In the genomic region with DNA sequence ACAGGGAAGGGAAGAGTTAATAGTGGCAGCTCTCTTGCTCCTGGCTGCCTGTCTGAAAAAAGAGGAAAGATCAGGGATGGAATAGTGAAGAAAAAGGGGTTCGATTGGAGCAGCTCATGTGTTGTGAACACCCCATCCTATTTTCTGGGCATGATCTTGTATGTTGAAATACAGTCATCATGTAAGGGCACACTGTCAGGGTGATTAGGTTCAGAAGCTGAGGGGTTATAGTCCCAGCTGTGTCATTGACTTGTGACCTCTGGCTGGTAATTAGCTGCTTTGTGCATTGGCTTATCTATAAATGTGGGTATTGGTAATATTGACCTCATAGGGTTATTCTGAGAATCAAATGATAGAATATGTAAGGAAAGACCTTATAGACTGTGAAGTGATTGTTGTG, we compare ENCODE assay signal across 25 cellular contexts. TPM values are rescaled to one million over a fixed set of nuclear protein-coding genes. Genes with fewer than 3 reads are reported as not detected.
DNase-seq lines count a peak whose midpoint lies in the region; ATAC-seq, FAIRE-seq and TF ChIP-seq lines count a peak whose summit lies in the region.
"Had no signal": no experiment of that assay in that cellular context is flagged by ENCODE, and none has a peak within 500 bp of the region (broad histone marks: within the 10 kb centered on the region; RNA-seq: fewer than 3 reads in every experiment).

No MANE protein-coding gene starts in this region.

- TF ChIP-seq POLR2A in HCT116 (IDR thresholded peaks at IDR 0.05; ENCODE audit: borderline replicate concordance, extremely low read depth, insufficient read depth, insufficient read length), result no peak
- no peak for TF ChIP-seq POLR2A in GM12878 (IDR thresholded peaks at IDR 0.05; ENCODE audit: low read depth, low read length)
- no peak for TF ChIP-seq POLR2A in uterus (IDR thresholded peaks at IDR 0.05)

- H3K27me3 Mint-ChIP-seq in activated T-cell treated with anti-CD3 and anti-CD28 coated beads, Interleukin-2, amount 50 U/mL, for 24 hours, result no peaks in the 10 kb centered on the region
- H3K27me3 Mint-ChIP-seq in activated T-cell treated with anti-CD3 and anti-CD28 coated beads, Interleukin-2, amount 50 U/mL, for 4 hours (ENCODE audit: low read depth), result no peaks in the 10 kb centered on the region
- no peaks in the 10 kb centered on the region for H3K27me3 Mint-ChIP-seq in naive thymus-derived CD4-positive, alpha-beta T cell
- H3K27me3 Mint-ChIP-seq: activated CD4-positive, alpha-beta T cell treated with anti-CD3 and anti-CD28 coated beads, Interleukin-2, amount 10 ng/mL, durations not matched to agents 7 days and 5 days; activated naive CD8-positive, alpha-beta T cell treated with anti-CD3 and anti-CD28 coated beads, Interleukin-2, amount 10 ng/mL, durations not matched to agents 7 days and 5 days; IgD-negative memory B cell had no signal

- H3K27ac ChIP-seq in HCT116 (ENCODE audit: low read depth, low read length) (no peak overlapping the region), GM12878 (ENCODE audit: control insufficient read depth, insufficient read depth) (no peak overlapping the region), uterus (no peak overlapping the region)
- H3K27ac ChIP-seq in naive thymus-derived CD4-positive, alpha-beta T cell (ENCODE audit: low read depth, low read length), result peak overlapping the region; percentile 16
- H3K27ac ChIP-seq: A549, brain microvascular endothelial cell, colonic mucosa, right atrium auricular region had no signal

- H3K4me1 Mint-ChIP-seq in activated T-cell treated with anti-CD3 and anti-CD28 coated beads, Interleukin-2, amount 50 U/mL, for 24 hours (ENCODE audit: low read depth), result peaks cover 13% of the 10 kb centered on the region
- H3K4me1 Mint-ChIP-seq in activated T-cell treated with anti-CD3 and anti-CD28 coated beads, Interleukin-2, amount 50 U/mL, for 4 hours (ENCODE audit: low read depth), result peaks cover 10% of the 10 kb centered on the region
- H3K4me1 Mint-ChIP-seq in naive thymus-derived CD4-positive, alpha-beta T cell, result peaks cover 3 to 28% (median 23%) of the 10 kb centered on the region in 7 donors

- POLR2A ChIA-PET in HCT116 (lab: Charles Lee), result no interaction called here
- POLR2A ChIA-PET in GM12878 (lab: Charles Lee), result interaction anchor here (0.5 kb wide), 1 partner anchor 15 kb away, joined by 4 read pairs; no protein-coding TSS in a partner anchor
- POLR2A ChIA-PET in naive thymus-derived CD4-positive, alpha-beta T cell (lab: Charles Lee), result interaction anchor here (2.6 kb wide), 1 partner anchor 59 kb away, joined by 18 read pairs; the partner anchor contains the start of gene RBM39

- TF ChIP-seq RAD21 in HCT116 (IDR thresholded peaks at IDR 0.05; ENCODE audit: low read depth) (no peak), GM12878 (IDR thresholded peaks at IDR 0.05; ENCODE audit: insufficient read depth, low read depth, low read length) (no peak)

- H3K4me3 ChIP-seq in HCT116 (replicated peaks in 1 of 2; ENCODE audit: low read depth in 1 of 2, low read length in 2 of 2) (no peak overlapping the region), GM12878 (no peak overlapping the region), uterus (no peak overlapping the region)
- H3K4me3 ChIP-seq in naive thymus-derived CD4-positive, alpha-beta T cell (ENCODE audit: low read length), result no peak overlapping the region
- H3K4me3 ChIP-seq: A549, colonic mucosa, right atrium auricular region had no signal

- TF ChIP-seq CTCF in HCT116 (IDR thresholded peaks at IDR 0.05 in 2 of 3, conservative IDR thresholded peaks at IDR 0.05 in 1 of 3; ENCODE audit: borderline replicate concordance in 1 of 3, insufficient read depth in 1 of 3, low read depth in 2 of 3, low read length in 2 of 3) (no peak), GM12878 (IDR thresholded peaks at IDR 0.05 in 2 of 3, conservative IDR thresholded peaks at IDR 0.05 in 1 of 3; ENCODE audit: control insufficient read depth in 2 of 3, extremely low read depth in 1 of 3, insufficient read depth in 1 of 3, low read depth in 3 of 3, low read length in 3 of 3) (no peak), uterus (IDR thresholded peaks at IDR 0.05) (no peak), GM13977 (IDR thresholded peaks at IDR 0.05; ENCODE audit: extremely low read depth, insufficient read depth, missing control alignments) (no peak)

- H3K79me2 ChIP-seq in HCT116 (ENCODE audit: insufficient read depth, low read length) (peaks cover 8% of the 10 kb centered on the region), GM12878 (ENCODE audit: control insufficient read depth, insufficient read depth, low read length) (no peaks in the 10 kb centered on the region; the same call in none of the 2 replicates)

- no peaks in the 10 kb centered on the region for H4K20me1 ChIP-seq in HCT116 (ENCODE audit: insufficient read depth)
- H4K20me1 ChIP-seq in GM12878 (ENCODE audit: control insufficient read depth, insufficient read depth), result no peaks in the 10 kb centered on the region

- H3K4me3 Mint-ChIP-seq in activated T-cell treated with anti-CD3 and anti-CD28 coated beads, Interleukin-2, amount 50 U/mL, for 24 hours, result no peak overlapping the region
- no peak overlapping the region for H3K4me3 Mint-ChIP-seq in activated T-cell treated with anti-CD3 and anti-CD28 coated beads, Interleukin-2, amount 50 U/mL, for 4 hours
- H3K4me3 Mint-ChIP-seq in naive thymus-derived CD4-positive, alpha-beta T cell, result no peak overlapping the region
- H3K4me3 Mint-ChIP-seq: activated CD4-positive, alpha-beta T cell treated with anti-CD3 and anti-CD28 coated beads, Interleukin-2, amount 10 ng/mL, durations not matched to agents 7 days and 5 days; activated naive CD8-positive, alpha-beta T cell treated with anti-CD3 and anti-CD28 coated beads, Interleukin-2, amount 10 ng/mL, durations not matched to agents 7 days and 5 days; IgD-negative memory B cell had no signal

- no peaks in the 10 kb centered on the region for H3K9me3 Mint-ChIP-seq in activated T-cell treated with anti-CD3 and anti-CD28 coated beads, Interleukin-2, amount 50 U/mL, for 24 hours
- H3K9me3 Mint-ChIP-seq in activated T-cell treated with anti-CD3 and anti-CD28 coated beads, Interleukin-2, amount 50 U/mL, for 4 hours, result no peaks in the 10 kb centered on the region
- no peaks in the 10 kb centered on the region for H3K9me3 Mint-ChIP-seq in naive thymus-derived CD4-positive, alpha-beta T cell
- H3K9me3 Mint-ChIP-seq: activated CD4-positive, alpha-beta T cell treated with anti-CD3 and anti-CD28 coated beads, Interleukin-2, amount 10 ng/mL, durations not matched to agents 7 days and 5 days; activated naive CD8-positive, alpha-beta T cell treated with anti-CD3 and anti-CD28 coated beads, Interleukin-2, amount 10 ng/mL, durations not matched to agents 7 days and 5 days; IgD-negative memory B cell had no signal

- in situ Hi-C loops in GM12878 (cut with MboI) (no loop called here), GM13977 (cut with MboI; ENCODE audit: low pct_unique_long_range_greater_than_20kb, low sequenced_read_pairs, unreplicated experiment) (no loop called here)

- H3K36me3 Mint-ChIP-seq in activated T-cell treated with anti-CD3 and anti-CD28 coated beads, Interleukin-2, amount 50 U/mL, for 24 hours (ENCODE audit: low read depth), result peaks cover 64% of the 10 kb centered on the region
- H3K36me3 Mint-ChIP-seq in activated T-cell treated with anti-CD3 and anti-CD28 coated beads, Interleukin-2, amount 50 U/mL, for 4 hours (ENCODE audit: insufficient read depth), result peaks cover 16% of the 10 kb centered on the region
- peaks cover 5 to 23% (median 9%) of the 10 kb centered on the region in 5 donors for H3K36me3 Mint-ChIP-seq in naive thymus-derived CD4-positive, alpha-beta T cell

- no peak for DNase-seq in activated T-cell treated with anti-CD3 and anti-CD28 coated beads, Interleukin-2, amount 50 U/mL, for 24 hours
- DNase-seq in activated T-cell treated with anti-CD3 and anti-CD28 coated beads, Interleukin-2, amount 50 U/mL, for 4 hours, result no peak
- no peak for DNase-seq in HCT116 (ENCODE audit: low read depth, low spot score)
- no peak for DNase-seq in GM12878 (ENCODE audit: low read depth, low spot score)
- DNase-seq in naive thymus-derived CD4-positive, alpha-beta T cell, result no peak
- DNase-seq in uterus, result no peak
- no peak for DNase-seq in GM13977 (ENCODE audit: low spot score)
- no peak for DNase-seq in HK-2 (ENCODE audit: unreplicated experiment)
- DNase-seq: activated CD4-positive, alpha-beta T cell treated with anti-CD3 and anti-CD28 coated beads, Interleukin-2, amount 10 ng/mL, durations not matched to agents 7 days and 5 days; activated naive CD8-positive, alpha-beta T cell treated with anti-CD3 and anti-CD28 coated beads, Interleukin-2, amount 10 ng/mL, durations not matched to agents 7 days and 5 days; brain microvascular endothelial cell; C1 segment of cervical spinal cord; colonic mucosa; DMS153; left ventricle myocardium superior; MM.1S; NCI-H146; NCI-H526; stimulated activated CD4-positive, alpha-beta T cell treated with anti-CD3 and anti-CD28 coated beads, Interleukin-12 subunit alpha, Interleukin-12 subunit beta, amount 100 ng/mL, for 4 hours; SW 1271 had no signal

- WGBS in GM12878 (ENCODE audit: insufficient coverage, insufficient replicate concordance, low lambda C conversion rate, missing lambda C conversion rate), result 70% methylated on average over 1 of the region's 1 CpG

- SMC1A ChIA-PET in GM12878 (lab: Charles Lee; ENCODE audit: uncharacterized antibody, unreplicated experiment), result no interaction called here

- peak overlapping the region; percentile 53 for H3K27ac Mint-ChIP-seq in activated T-cell treated with anti-CD3 and anti-CD28 coated beads, Interleukin-2, amount 50 U/mL, for 24 hours
- H3K27ac Mint-ChIP-seq in naive thymus-derived CD4-positive, alpha-beta T cell, result peak overlapping the region in 8 of 9 donors; percentile 68 to 89 (median 82)
- H3K27ac Mint-ChIP-seq: activated CD4-positive, alpha-beta T cell treated with anti-CD3 and anti-CD28 coated beads, Interleukin-2, amount 10 ng/mL, durations not matched to agents 7 days and 5 days had no signal

- H3K4me2 ChIP-seq in HCT116 (ENCODE audit: low read length), result no peak overlapping the region
- H3K4me2 ChIP-seq in GM12878 (ENCODE audit: control insufficient read depth, insufficient read depth), result no peak overlapping the region
- H3K4me2 ChIP-seq: A549 had no signal

- H3K27me3 ChIP-seq in HCT116 (ENCODE audit: insufficient read depth, low read length) (no peaks in the 10 kb centered on the region), GM12878 (replicated peaks in 1 of 2; ENCODE audit: control insufficient read depth in 2 of 2, insufficient read depth in 2 of 2, low read length in 1 of 2) (no peaks in the 10 kb centered on the region), uterus (no peaks in the 10 kb centered on the region)
- no peaks in the 10 kb centered on the region for H3K27me3 ChIP-seq in naive thymus-derived CD4-positive, alpha-beta T cell (ENCODE audit: control insufficient read depth in 2 of 2, insufficient read depth in 2 of 2, low read length in 2 of 2)
- H3K27me3 ChIP-seq: brain microvascular endothelial cell, colonic mucosa, right atrium auricular region had no signal

- intact Hi-C loops in HCT116 (cut with micrococcal nuclease) (no loop called here), GM12878 (cut with micrococcal nuclease; ENCODE audit: unreplicated experiment) (no loop called here), uterus (cut with DNase I; ENCODE audit: low total_unique reads) (no loop called here)
- intact Hi-C loops in naive thymus-derived CD4-positive, alpha-beta T cell (cut with micrococcal nuclease), result no loop called here

- peaks cover 6 to 9% of the 10 kb centered on the region in 2 experiments for H3K4me1 ChIP-seq in HCT116 (ENCODE audit: control insufficient read depth in 1 of 2, insufficient read depth in 2 of 2, low read length in 2 of 2)
- no peaks in the 10 kb centered on the region for H3K4me1 ChIP-seq in GM12878 (ENCODE audit: control insufficient read depth, insufficient read depth, low read length)
- H3K4me1 ChIP-seq in naive thymus-derived CD4-positive, alpha-beta T cell (ENCODE audit: control insufficient read depth in 2 of 2, insufficient read depth in 2 of 2, low read length in 2 of 2), result peaks cover 0 to 9% of the 10 kb centered on the region in 2 donors
- no peaks in the 10 kb centered on the region for H3K4me1 ChIP-seq in uterus
- H3K4me1 ChIP-seq: A549, colonic mucosa had no signal

- RAD21 ChIA-PET in HCT116 (lab: Charles Lee; ENCODE audit: low non-redundant PET in 1 of 2, low total read pairs in 2 of 2, uncharacterized antibody in 2 of 2, unreplicated experiment in 2 of 2), result no interaction called here
- RAD21 ChIA-PET in GM12878 (lab: Charles Lee; ENCODE audit: unreplicated experiment), result no interaction called here

- H3K9me3 ChIP-seq in HCT116 (ENCODE audit: control insufficient read depth in 1 of 2, insufficient read depth in 1 of 2, low read depth in 1 of 2, low read length in 2 of 2) (no peaks in the 10 kb centered on the region), GM12878 (replicated peaks; ENCODE audit: control insufficient read depth, insufficient read depth, low read length) (no peaks in the 10 kb centered on the region), uterus (no peaks in the 10 kb centered on the region)
- H3K9me3 ChIP-seq in naive thymus-derived CD4-positive, alpha-beta T cell (ENCODE audit: control insufficient read depth in 2 of 3, low read length in 3 of 3), result no peaks in the 10 kb centered on the region
- H3K9me3 ChIP-seq: A549, colonic mucosa, right atrium auricular region had no signal

- ATAC-seq in activated T-cell treated with anti-CD3 and anti-CD28 coated beads, Interleukin-2, amount 50 U/mL, for 4 hours, result no peak
- ATAC-seq in HCT116 (no peak), GM12878 (no peak)
- ATAC-seq in naive thymus-derived CD4-positive, alpha-beta T cell, result no peak
- ATAC-seq: A549, left ventricle myocardium superior, Right ventricle myocardium inferior had no signal

- H3K36me3 ChIP-seq in HCT116 (ENCODE audit: control insufficient read depth in 1 of 2, insufficient read depth in 2 of 2, low read length in 2 of 2) (peaks cover 9 to 11% of the 10 kb centered on the region in 2 experiments; a peak in 3 of 4 replicates), GM12878 (ENCODE audit: control insufficient read depth in 2 of 2, insufficient read depth in 2 of 2, low read length in 1 of 2) (peaks cover 3 to 19% of the 10 kb centered on the region in 2 experiments), uterus (no peaks in the 10 kb centered on the region)
- peaks cover 0 to 37% (median 0%) of the 10 kb centered on the region in 3 experiments for H3K36me3 ChIP-seq in naive thymus-derived CD4-positive, alpha-beta T cell (ENCODE audit: control insufficient read depth in 2 of 3, insufficient read depth in 3 of 3, low read length in 3 of 3)
- H3K36me3 ChIP-seq: colonic mucosa had no signal

- TSS peak; percentile 67 for BruUV-seq in HCT116 (replicated peaks; lab: Mats Ljungman, UMichigan)
- BruUV-seq in GM12878 (replicated peaks; lab: Mats Ljungman, UMichigan), result TSS peak; percentile 72

- no peak for FAIRE-seq in GM12878 (lab: Jason Lieb, UNC)
- FAIRE-seq: A549, G401.6 had no signal

- TF ChIP-seq EP300 in GM12878 (IDR thresholded peaks at IDR 0.05; ENCODE audit: borderline replicate concordance in 1 of 2, control insufficient read depth in 1 of 2, low read depth in 2 of 2, low read length in 2 of 2), result no peak

- H3K9ac ChIP-seq in HCT116 (ENCODE audit: low read length) (no peak overlapping the region), GM12878 (ENCODE audit: control insufficient read depth, insufficient read depth, low read length) (no peak overlapping the region)

- H2AFZ ChIP-seq in HCT116 (ENCODE audit: low read depth, low read length, poor library complexity, severe bottlenecking) (no peak overlapping the region), GM12878 (ENCODE audit: control insufficient read depth, low read depth, low read length) (no peak overlapping the region)

- CTCF ChIA-PET in HCT116 (lab: Charles Lee), result no interaction called here
- CTCF ChIA-PET in GM12878 (lab: Yijun Ruan, JAX), result interaction anchor here (0.7 kb wide), 1 partner anchor 108 kb away, joined by 3 read pairs; no protein-coding TSS in a partner anchor
- CTCF ChIA-PET in naive thymus-derived CD4-positive, alpha-beta T cell (lab: Charles Lee), result interaction anchor here (0.6 kb wide), 2 partner anchors 9 to 29 kb away, joined by 3 read pairs; no protein-coding TSS in a partner anchor

- no peaks in the 10 kb centered on the region for H3K9me2 ChIP-seq in HCT116 (ENCODE audit: insufficient read depth)

RNA-seq across cellular contexts. Expression of gene PHF20, which starts 30.1 kb away (rescaled TPM):
- total RNA-seq in activated T-cell treated with anti-CD3 and anti-CD28 coated beads, Interleukin-2, amount 50 U/mL, for 4 hours, result 10 to 100 TPM; 47.7 to 59.4 (median 48.8) TPM
- 40.8 TPM for total RNA-seq in HCT116 (2021; ENCODE audit: unreplicated experiment)
- 15.8 and 22.0 TPM in 2 replicates for polyA plus RNA-seq in HCT116 (2012)
- total RNA-seq in GM12878 (2013; cell fraction: nucleolus; rRNA removed), result 74.8 and 82.6 TPM in 2 replicates
- 35.5 and 44.0 TPM in 2 replicates for total RNA-seq in GM12878 (2014; rRNA removed)
- total RNA-seq in GM12878 (2014; rRNA removed; fragmentation: Illumina TruSeq; extraction: Trizol), result 45.0 and 45.1 TPM in 2 replicates
- 41.7 and 49.0 TPM in 2 replicates for total RNA-seq in GM12878 (2021)
- 42.5 TPM for polyA plus RNA-seq in GM12878 (2011; ENCODE audit: low read depth)
- polyA plus RNA-seq in GM12878 (2011; rRNA removed), result 31.6 and 43.4 TPM in 2 replicates
- 25.0 and 30.3 TPM in 2 replicates for polyA plus RNA-seq in GM12878 (2011; cell fraction: cytosol; rRNA removed)
- 37.1 and 53.9 TPM in 2 replicates for polyA plus RNA-seq in GM12878 (2011; cell fraction: nucleus; rRNA removed)
- 38.7 and 45.3 TPM in 2 replicates for polyA plus RNA-seq in GM12878 (2012)
- polyA plus RNA-seq in GM12878 (2014; fragmentation: Illumina TruSeq; extraction: Trizol), result 48.5 and 52.0 TPM in 2 replicates
- polyA plus RNA-seq in GM12878 (2014; fragmentation: Nextera tagmentation; extraction: Ambion mirVana), result 10 to 100 TPM; 90.7 to 91.2 TPM
- 44.9 TPM in 2 replicates for polyA plus RNA-seq in GM12878 (2014; rRNA removed)
- polyA plus RNA-seq in GM12878 (2016; fragmentation: Nextera tagmentation; extraction: Ambion mirVana), result 10 to 100 TPM; 53.1 to 53.5 TPM
- polyA minus RNA-seq in GM12878 (2011; rRNA and poly(A)+ RNA removed), result 46.9 and 55.6 TPM in 2 replicates
- 14.4 and 18.6 TPM in 2 replicates for polyA minus RNA-seq in GM12878 (2011; cell fraction: cytosol; rRNA and poly(A)+ RNA removed)
- polyA minus RNA-seq in GM12878 (2011; cell fraction: nucleus; rRNA and poly(A)+ RNA removed), result 23.5 and 48.9 TPM in 2 replicates
- 100 to 1,000 TPM in 2 of 5 experiments, 10 to 100 TPM in 3; 57.5 to 157 (median 78.0) TPM for total RNA-seq in naive thymus-derived CD4-positive, alpha-beta T cell
- 100 to 1,000 TPM in 1 of 2 donors, 10 to 100 TPM in 1; 99.9 to 138 TPM for polyA plus RNA-seq in naive thymus-derived CD4-positive, alpha-beta T cell
- 100 to 1,000 TPM in 1 of 4 donors, 10 to 100 TPM in 3; 35.3 to 109 (median 76.5) TPM for total RNA-seq in uterus

RNA-seq across cellular contexts. Expression of gene RBM39, which starts 59.8 kb away (rescaled TPM):
- total RNA-seq in activated T-cell treated with anti-CD3 and anti-CD28 coated beads, Interleukin-2, amount 50 U/mL, for 4 hours, result 100 to 1,000 TPM; 336 to 375 (median 337) TPM
- total RNA-seq in HCT116 (2021; ENCODE audit: unreplicated experiment) (234 TPM), GM12878 (2014; rRNA removed) (261 and 305 TPM in 2 replicates), GM12878 (2014; rRNA removed; fragmentation: Illumina TruSeq; extraction: Trizol) (280 and 283 TPM in 2 replicates), GM12878 (2021) (188 and 216 TPM in 2 replicates), uterus (100 to 1,000 TPM; 232 to 592 (median 389) TPM)
- 186 and 203 TPM in 2 replicates for polyA plus RNA-seq in HCT116 (2012)
- 1,290 and 1,415 TPM in 2 replicates for total RNA-seq in GM12878 (2013; cell fraction: nucleolus; rRNA removed)
- 205 TPM for polyA plus RNA-seq in GM12878 (2011; ENCODE audit: low read depth)
- polyA plus RNA-seq in GM12878 (2011; rRNA removed) (248 and 261 TPM in 2 replicates), GM12878 (2014; fragmentation: Illumina TruSeq; extraction: Trizol) (205 and 235 TPM in 2 replicates), GM12878 (2014; fragmentation: Nextera tagmentation; extraction: Ambion mirVana) (100 to 1,000 TPM; 135 to 150 TPM), GM12878 (2014; rRNA removed) (163 and 180 TPM in 2 replicates), GM12878 (2016; fragmentation: Nextera tagmentation; extraction: Ambion mirVana) (100 to 1,000 TPM; 219 to 232 TPM)
- 74.5 and 95.9 TPM in 2 replicates for polyA plus RNA-seq in GM12878 (2011; cell fraction: cytosol; rRNA removed)
- 645 and 683 TPM in 2 replicates for polyA plus RNA-seq in GM12878 (2011; cell fraction: nucleus; rRNA removed)
- polyA plus RNA-seq in GM12878 (2012), result 233 and 286 TPM in 2 replicates
- polyA minus RNA-seq in GM12878 (2011; rRNA and poly(A)+ RNA removed), result 139 and 204 TPM in 2 replicates
- polyA minus RNA-seq in GM12878 (2011; cell fraction: cytosol; rRNA and poly(A)+ RNA removed), result 50.1 and 57.2 TPM in 2 replicates
- 246 and 301 TPM in 2 replicates for polyA minus RNA-seq in GM12878 (2011; cell fraction: nucleus; rRNA and poly(A)+ RNA removed)
- total RNA-seq in naive thymus-derived CD4-positive, alpha-beta T cell, result 1,000 to 10,000 TPM in 2 of 5 experiments, 100 to 1,000 TPM in 3; 372 to 1,041 (median 699) TPM
- 100 to 1,000 TPM; 100 to 152 TPM for polyA plus RNA-seq in naive thymus-derived CD4-positive, alpha-beta T cell
